23 cellular contexts compared by ENCODE assay signal in genomic region chr5:55441954-55442353, GRCh38.
DNase-seq lines count a peak whose midpoint lies in the region; ATAC-seq and TF ChIP-seq lines count a peak whose summit lies in the region.
"Had no signal": no experiment of that assay in that cellular context is flagged by ENCODE, and none has a peak within 500 bp of the region (broad histone marks: within the 10 kb centered on the region; RNA-seq: fewer than 3 reads in every experiment).

No MANE protein-coding gene starts in this region.

- no peak for DNase-seq in activated T-cell treated with anti-CD3 and anti-CD28 coated beads, Interleukin-2, amount 50 U/mL, for 72 hours
- DNase-seq in activated T-cell treated with anti-CD3 and anti-CD28 coated beads, Interleukin-2, amount 50 U/mL, for 1 hour: no peak
- DNase-seq in esophagus muscularis mucosa (ENCODE audit: extremely low spot score) (no peak), NCI-H187 treated with DMSO at 0.1 percent for 48 hours (lab: John Stamatoyannopoulos, UW) (no peak), GM13976 (ENCODE audit: low spot score) (no peak), foreskin melanocyte (no peak)
- DNase-seq: activated gamma-delta T cell treated with Interleukin-2 at 50 U/mL for 16 hours; glutamatergic neuron; NCI-H1092; NCI-H2029; NCI-H510A treated with DMSO at 0.1 percent for 48 hours; stimulated activated CD4-positive, alpha-beta T cell treated with anti-CD3 and anti-CD28 coated beads, Interleukin-12 subunit alpha, Interleukin-12 subunit beta, amount 100 ng/mL, for 4 hours; T1000; testis had no signal

- ATAC-seq in activated T-cell treated with anti-CD3 and anti-CD28 coated beads, Interleukin-2, amount 50 U/mL, for 72 hours (replicated peaks in 1 of 2): peak; percentile 27 to 28
- ATAC-seq in stimulated activated memory B cell treated with anti-CD40 and anti-IgM and Interleukin-4, amounts not matched to agents 10 μg/mL and 1 μg/mL and 100 μg/mL, for 72 hours: no peak
- ATAC-seq: activated CD4-positive, CD25-positive, alpha-beta regulatory T cell treated with anti-CD3 and anti-CD28 coated beads, Interleukin-2, amount 50 U/mL, for 24 hours; HCT116; left lobe of liver; SK-N-SH treated with all-trans-retinoic acid at 6 μM for 48 hours had no signal

- in situ Hi-C loops in GM13976 (cut with MboI; ENCODE audit: low sequenced_read_pairs, unreplicated experiment): no loop called here

- H3K9me3 ChIP-seq in SU-DHL-6 (ENCODE audit: insufficient read depth, low read length): no peaks in the 10 kb centered on the region
- no peaks in the 10 kb centered on the region for H3K9me3 ChIP-seq in esophagus muscularis mucosa
- H3K9me3 ChIP-seq: ascending aorta, BLaER1, neutrophil, testis had no signal

- H3K9ac ChIP-seq in SU-DHL-6 (ENCODE audit: low read length): no peak overlapping the region
- H3K9ac ChIP-seq: BLaER1 had no signal

- H3K9me2 ChIP-seq in SU-DHL-6 (replicated peaks; ENCODE audit: insufficient read depth, low read length): no peaks in the 10 kb centered on the region

- no peaks in the 10 kb centered on the region for H3K27me3 ChIP-seq in SU-DHL-6 (ENCODE audit: low read length)
- no peaks in the 10 kb centered on the region for H3K27me3 ChIP-seq in esophagus muscularis mucosa
- H3K27me3 ChIP-seq: ascending aorta, BLaER1, testis had no signal

- H3K4me1 ChIP-seq in esophagus muscularis mucosa: peaks cover 57 to 77% (median 70%) of the 10 kb centered on the region in 4 donors
- H3K4me1 ChIP-seq: BLaER1 had no signal

- intact Hi-C loops in esophagus muscularis mucosa (cut with DNase I): no loop called here

- H4K20me1 ChIP-seq in SU-DHL-6 (ENCODE audit: low read depth, low read length): no peaks in the 10 kb centered on the region
- H4K20me1 ChIP-seq: BLaER1 had no signal

- TF ChIP-seq CTCF in SU-DHL-6 (IDR thresholded peaks at IDR 0.05; ENCODE audit: insufficient read depth, low read length, poor library complexity, severe bottlenecking) (no peak), esophagus muscularis mucosa (IDR thresholded peaks at IDR 0.05) (no peak), GM13976 (IDR thresholded peaks at IDR 0.05; ENCODE audit: borderline replicate concordance, control extremely low read depth, extremely low read depth, insufficient read depth, missing control alignments) (no peak)

- WGBS in esophagus muscularis mucosa: 80% methylated on average over 1 of the region's 1 CpG

- TF ChIP-seq POLR2A in esophagus muscularis mucosa (IDR thresholded peaks at IDR 0.05; ENCODE audit: low read depth): no peak

- H3K79me2 ChIP-seq in SU-DHL-6 (ENCODE audit: insufficient read depth, low read length): no peaks in the 10 kb centered on the region

- no peaks in the 10 kb centered on the region for H3K27me3 Mint-ChIP-seq in activated T-cell treated with anti-CD3 and anti-CD28 coated beads, Interleukin-2, amount 50 U/mL, for 72 hours (ENCODE audit: low read depth)
- H3K27me3 Mint-ChIP-seq in stimulated activated memory B cell treated with anti-CD40 and anti-IgM and Interleukin-4, amounts not matched to agents 10 μg/mL and 1 μg/mL and 100 μg/mL, for 72 hours: no peaks in the 10 kb centered on the region

- no peak for TF ChIP-seq EP300 in esophagus muscularis mucosa (IDR thresholded peaks at IDR 0.05)

- H2AFZ ChIP-seq in SU-DHL-6 (ENCODE audit: low read depth, low read length, severe bottlenecking): no peak overlapping the region

- H3K4me1 Mint-ChIP-seq in activated T-cell treated with anti-CD3 and anti-CD28 coated beads, Interleukin-2, amount 50 U/mL, for 72 hours (ENCODE audit: low read depth): peaks cover 61% of the 10 kb centered on the region
- peaks cover 10% of the 10 kb centered on the region for H3K4me1 Mint-ChIP-seq in stimulated activated memory B cell treated with anti-CD40 and anti-IgM and Interleukin-4, amounts not matched to agents 10 μg/mL and 1 μg/mL and 100 μg/mL, for 72 hours

- H3K4me2 ChIP-seq in SU-DHL-6 (ENCODE audit: low read depth, low read length, poor library complexity, severe bottlenecking): no peak overlapping the region
- H3K4me2 ChIP-seq: BLaER1 had no signal

- H3K36me3 ChIP-seq in SU-DHL-6 (ENCODE audit: low read length): no peaks in the 10 kb centered on the region
- peaks cover 0 to 15% (median 8%) of the 10 kb centered on the region in 4 donors for H3K36me3 ChIP-seq in esophagus muscularis mucosa
- H3K36me3 ChIP-seq: neutrophil had no signal

- no peak overlapping the region for H3K4me3 Mint-ChIP-seq in activated T-cell treated with anti-CD3 and anti-CD28 coated beads, Interleukin-2, amount 50 U/mL, for 72 hours
- no peak overlapping the region for H3K4me3 Mint-ChIP-seq in stimulated activated memory B cell treated with anti-CD40 and anti-IgM and Interleukin-4, amounts not matched to agents 10 μg/mL and 1 μg/mL and 100 μg/mL, for 72 hours

- no peaks in the 10 kb centered on the region for H3K9me3 Mint-ChIP-seq in activated T-cell treated with anti-CD3 and anti-CD28 coated beads, Interleukin-2, amount 50 U/mL, for 72 hours
- H3K9me3 Mint-ChIP-seq in stimulated activated memory B cell treated with anti-CD40 and anti-IgM and Interleukin-4, amounts not matched to agents 10 μg/mL and 1 μg/mL and 100 μg/mL, for 72 hours: no peaks in the 10 kb centered on the region

- H3K27ac ChIP-seq in SU-DHL-6 (ENCODE audit: low read depth, low read length): peak overlapping the region; percentile 80; the same call in 1 of the 2 replicates
- H3K27ac ChIP-seq in esophagus muscularis mucosa (replicated peaks in 1 of 4): peak overlapping the region; percentile 88 to 89 (median 88)
- H3K27ac ChIP-seq: BLaER1, neutrophil had no signal

- H3K27ac Mint-ChIP-seq in activated T-cell treated with anti-CD3 and anti-CD28 coated beads, Interleukin-2, amount 50 U/mL, for 72 hours: no peak overlapping the region
- H3K27ac Mint-ChIP-seq in stimulated activated memory B cell treated with anti-CD40 and anti-IgM and Interleukin-4, amounts not matched to agents 10 μg/mL and 1 μg/mL and 100 μg/mL, for 72 hours: peak overlapping the region; percentile 80

- H3F3A ChIP-seq in SU-DHL-6 (ENCODE audit: insufficient read depth): peaks cover 24% of the 10 kb centered on the region

- H3K36me3 Mint-ChIP-seq in activated T-cell treated with anti-CD3 and anti-CD28 coated beads, Interleukin-2, amount 50 U/mL, for 72 hours (ENCODE audit: insufficient read depth in 2 of 2): peaks cover 0 to 5% of the 10 kb centered on the region in 2 donors
- peaks cover 17% of the 10 kb centered on the region for H3K36me3 Mint-ChIP-seq in stimulated activated memory B cell treated with anti-CD40 and anti-IgM and Interleukin-4, amounts not matched to agents 10 μg/mL and 1 μg/mL and 100 μg/mL, for 72 hours

- H3K4me3 ChIP-seq in SU-DHL-6 (ENCODE audit: insufficient read depth, low read length, poor library complexity, severe bottlenecking): no peak overlapping the region
- H3K4me3 ChIP-seq in esophagus muscularis mucosa: no peak overlapping the region
- H3K4me3 ChIP-seq: ascending aorta, BLaER1, testis had no signal
